Comparison of ENCODE assay signal across 1 cellular context in the genomic region with DNA sequence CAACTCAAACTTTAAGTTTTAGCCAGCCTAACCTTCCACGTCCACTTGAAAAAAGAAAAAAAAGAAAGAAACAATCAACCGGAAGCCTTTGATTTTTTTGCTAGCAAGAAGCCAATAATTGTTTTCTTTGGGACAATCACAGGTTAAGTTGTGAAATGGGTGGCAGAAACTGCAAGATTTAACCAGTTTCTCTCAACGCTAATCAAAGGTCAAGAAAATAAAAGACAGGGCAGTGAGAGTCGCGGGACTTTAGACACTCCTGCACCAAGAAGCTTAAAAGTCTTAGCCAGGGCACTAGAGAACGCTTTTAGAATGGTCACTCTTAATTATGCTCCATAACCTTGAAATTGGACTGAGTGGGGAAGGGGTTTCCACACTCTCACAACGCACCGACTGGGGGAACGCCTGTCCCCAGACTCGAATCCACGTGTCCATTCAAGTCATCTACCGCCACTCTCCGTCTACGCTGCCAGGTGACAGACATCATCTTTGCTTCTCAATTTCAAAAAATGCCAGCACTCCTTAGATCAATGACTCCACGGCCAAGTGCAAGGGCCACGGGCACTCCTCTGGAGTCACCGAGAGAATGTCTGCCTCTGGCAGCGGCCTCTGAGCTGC.
A peak's percentile ranks its signal among the peaks of the same experiment; 100 is the strongest.
TF ChIP-seq lines count a peak whose summit lies in the region.

No MANE protein-coding gene starts in this region.

TF ChIP-seq in HepG2, 621 proteins besides CTCF, POLR2A, EP300 and RAD21 (continued from another document and continues in another):
- TF ChIP-seq, protein P1, sequence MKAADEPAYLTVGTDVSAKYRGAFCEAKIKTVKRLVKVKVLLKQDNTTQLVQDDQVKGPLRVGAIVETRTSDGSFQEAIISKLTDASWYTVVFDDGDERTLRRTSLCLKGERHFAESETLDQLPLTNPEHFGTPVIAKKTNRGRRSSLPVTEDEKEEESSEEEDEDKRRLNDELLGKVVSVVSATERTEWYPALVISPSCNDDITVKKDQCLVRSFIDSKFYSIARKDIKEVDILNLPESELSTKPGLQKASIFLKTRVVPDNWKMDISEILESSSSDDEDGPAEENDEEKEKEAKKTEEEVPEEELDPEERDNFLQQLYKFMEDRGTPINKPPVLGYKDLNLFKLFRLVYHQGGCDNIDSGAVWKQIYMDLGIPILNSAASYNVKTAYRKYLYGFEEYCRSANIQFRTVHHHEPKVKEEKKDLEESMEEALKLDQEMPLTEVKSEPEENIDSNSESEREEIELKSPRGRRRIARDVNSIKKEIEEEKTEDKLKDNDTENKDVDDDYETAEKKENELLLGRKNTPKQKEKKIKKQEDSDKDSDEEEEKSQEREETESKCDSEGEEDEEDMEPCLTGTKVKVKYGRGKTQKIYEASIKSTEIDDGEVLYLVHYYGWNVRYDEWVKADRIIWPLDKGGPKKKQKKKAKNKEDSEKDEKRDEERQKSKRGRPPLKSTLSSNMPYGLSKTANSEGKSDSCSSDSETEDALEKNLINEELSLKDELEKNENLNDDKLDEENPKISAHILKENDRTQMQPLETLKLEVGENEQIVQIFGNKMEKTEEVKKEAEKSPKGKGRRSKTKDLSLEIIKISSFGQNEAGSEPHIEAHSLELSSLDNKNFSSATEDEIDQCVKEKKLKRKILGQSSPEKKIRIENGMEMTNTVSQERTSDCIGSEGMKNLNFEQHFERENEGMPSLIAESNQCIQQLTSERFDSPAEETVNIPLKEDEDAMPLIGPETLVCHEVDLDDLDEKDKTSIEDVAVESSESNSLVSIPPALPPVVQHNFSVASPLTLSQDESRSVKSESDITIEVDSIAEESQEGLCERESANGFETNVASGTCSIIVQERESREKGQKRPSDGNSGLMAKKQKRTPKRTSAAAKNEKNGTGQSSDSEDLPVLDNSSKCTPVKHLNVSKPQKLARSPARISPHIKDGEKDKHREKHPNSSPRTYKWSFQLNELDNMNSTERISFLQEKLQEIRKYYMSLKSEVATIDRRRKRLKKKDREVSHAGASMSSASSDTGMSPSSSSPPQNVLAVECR (CRISPR knock-in tag; IDR thresholded peaks at IDR 0.05; ENCODE audit: borderline replicate concordance) = 0 out of 2 replicates have a peak, but pooled peaks have one; percentile 12
- 0 out of 2 replicates have a peak, but pooled peaks have one; percentile 48 for TF ChIP-seq TGIF2 (CRISPR knock-in tag; IDR thresholded peaks at IDR 0.05)
- TF ChIP-seq SALL1 (CRISPR knock-in tag; IDR thresholded peaks at IDR 0.05) = peak; percentile 49; the same call in 1 of the 2 replicates
- no peak for TF ChIP-seq ZNF383 (CRISPR knock-in tag; IDR thresholded peaks at IDR 0.05; ENCODE audit: borderline replicate concordance)
- TF ChIP-seq ZNF792 (CRISPR knock-in tag; IDR thresholded peaks at IDR 0.05) = no peak
- TF ChIP-seq, protein P2, sequence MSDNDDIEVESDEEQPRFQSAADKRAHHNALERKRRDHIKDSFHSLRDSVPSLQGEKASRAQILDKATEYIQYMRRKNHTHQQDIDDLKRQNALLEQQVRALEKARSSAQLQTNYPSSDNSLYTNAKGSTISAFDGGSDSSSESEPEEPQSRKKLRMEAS (IDR thresholded peaks at IDR 0.05) = peak; percentile 41
- no peak for TF ChIP-seq ZNF282 (IDR thresholded peaks at IDR 0.05; ENCODE audit: partially characterized antibody)
- no peak for TF ChIP-seq ZNF609 (CRISPR knock-in tag; IDR thresholded peaks at IDR 0.05; ENCODE audit: borderline replicate concordance)
- TF ChIP-seq AGO2 (optimal IDR thresholded peaks at IDR 0.05; ENCODE audit: low read depth, low read length) = no peak
- TF ChIP-seq EEA1 (CRISPR knock-in tag; IDR thresholded peaks at IDR 0.05; ENCODE audit: borderline replicate concordance) = no peak
- peak; percentile 22; the same call in 1 of the 2 replicates for TF ChIP-seq YEATS4 (CRISPR knock-in tag; IDR thresholded peaks at IDR 0.05; ENCODE audit: borderline replicate concordance)
- TF ChIP-seq NFKB2 (CRISPR knock-in tag; IDR thresholded peaks at IDR 0.05; ENCODE audit: borderline replicate concordance) = no peak
- no peak for TF ChIP-seq ZNF619 (CRISPR knock-in tag; IDR thresholded peaks at IDR 0.05)
- TF ChIP-seq IRX3 (CRISPR knock-in tag; IDR thresholded peaks at IDR 0.05; ENCODE audit: borderline replicate concordance, low read depth) = 0 out of 2 replicates have a peak, but pooled peaks have one; percentile 13
- TF ChIP-seq ZNF234 (CRISPR knock-in tag; conservative IDR thresholded peaks at IDR 0.05) = no peak
- TF ChIP-seq MIER2 (CRISPR knock-in tag; IDR thresholded peaks at IDR 0.05) = no peak
- TF ChIP-seq KLF11 (CRISPR knock-in tag; IDR thresholded peaks at IDR 0.05) = no peak
- TF ChIP-seq MTF2 (CRISPR knock-in tag; IDR thresholded peaks at IDR 0.05; ENCODE audit: borderline replicate concordance) = no peak
- peak; percentile 9; the same call in 1 of the 2 replicates for TF ChIP-seq RARA (CRISPR knock-in tag; IDR thresholded peaks at IDR 0.05)
- no peak for TF ChIP-seq ZNF274 (CRISPR knock-in tag; IDR thresholded peaks at IDR 0.05)
- no peak for TF ChIP-seq TCF7L2 (IDR thresholded peaks at IDR 0.05; ENCODE audit: low read depth, low read length)
- TF ChIP-seq GZF1 (CRISPR knock-in tag; IDR thresholded peaks at IDR 0.05) = no peak
- TF ChIP-seq, protein P3, sequence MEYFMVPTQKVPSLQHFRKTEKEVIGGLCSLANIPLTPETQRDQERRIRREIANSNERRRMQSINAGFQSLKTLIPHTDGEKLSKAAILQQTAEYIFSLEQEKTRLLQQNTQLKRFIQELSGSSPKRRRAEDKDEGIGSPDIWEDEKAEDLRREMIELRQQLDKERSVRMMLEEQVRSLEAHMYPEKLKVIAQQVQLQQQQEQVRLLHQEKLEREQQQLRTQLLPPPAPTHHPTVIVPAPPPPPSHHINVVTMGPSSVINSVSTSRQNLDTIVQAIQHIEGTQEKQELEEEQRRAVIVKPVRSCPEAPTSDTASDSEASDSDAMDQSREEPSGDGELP (IDR thresholded peaks at IDR 0.05; ENCODE audit: borderline replicate concordance, low read depth) = no peak
- TF ChIP-seq ZNF367 (CRISPR knock-in tag; IDR thresholded peaks at IDR 0.05; ENCODE audit: borderline replicate concordance) = no peak
- no peak for TF ChIP-seq ZIK1 (CRISPR knock-in tag; IDR thresholded peaks at IDR 0.05; ENCODE audit: borderline replicate concordance, low read depth)
- TF ChIP-seq, protein P4, sequence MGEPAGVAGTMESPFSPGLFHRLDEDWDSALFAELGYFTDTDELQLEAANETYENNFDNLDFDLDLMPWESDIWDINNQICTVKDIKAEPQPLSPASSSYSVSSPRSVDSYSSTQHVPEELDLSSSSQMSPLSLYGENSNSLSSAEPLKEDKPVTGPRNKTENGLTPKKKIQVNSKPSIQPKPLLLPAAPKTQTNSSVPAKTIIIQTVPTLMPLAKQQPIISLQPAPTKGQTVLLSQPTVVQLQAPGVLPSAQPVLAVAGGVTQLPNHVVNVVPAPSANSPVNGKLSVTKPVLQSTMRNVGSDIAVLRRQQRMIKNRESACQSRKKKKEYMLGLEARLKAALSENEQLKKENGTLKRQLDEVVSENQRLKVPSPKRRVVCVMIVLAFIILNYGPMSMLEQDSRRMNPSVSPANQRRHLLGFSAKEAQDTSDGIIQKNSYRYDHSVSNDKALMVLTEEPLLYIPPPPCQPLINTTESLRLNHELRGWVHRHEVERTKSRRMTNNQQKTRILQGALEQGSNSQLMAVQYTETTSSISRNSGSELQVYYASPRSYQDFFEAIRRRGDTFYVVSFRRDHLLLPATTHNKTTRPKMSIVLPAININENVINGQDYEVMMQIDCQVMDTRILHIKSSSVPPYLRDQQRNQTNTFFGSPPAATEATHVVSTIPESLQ (CRISPR knock-in tag; conservative IDR thresholded peaks at IDR 0.05) = no peak
- TF ChIP-seq HOXA5 (CRISPR knock-in tag; IDR thresholded peaks at IDR 0.05) = no peak
- 0 out of 2 replicates have a peak, but pooled peaks have one; percentile 29 for TF ChIP-seq TAF1 (CRISPR knock-in tag; IDR thresholded peaks at IDR 0.05)
- no peak for TF ChIP-seq KLF16 (CRISPR knock-in tag; IDR thresholded peaks at IDR 0.05)
- TF ChIP-seq ZNF687 (CRISPR knock-in tag; IDR thresholded peaks at IDR 0.05) = peak; percentile 42; the same call in 1 of the 2 replicates
- TF ChIP-seq EED (CRISPR knock-in tag; IDR thresholded peaks at IDR 0.05) = no peak
- no peak for TF ChIP-seq ZBTB7A (CRISPR knock-in tag; IDR thresholded peaks at IDR 0.05)
- no peak for TF ChIP-seq SMC3 (IDR thresholded peaks at IDR 0.05; ENCODE audit: low read length)
- peak; percentile 51; the same call in 1 of the 2 replicates for TF ChIP-seq ZNF430 (CRISPR knock-in tag; IDR thresholded peaks at IDR 0.05)
